8 cellular contexts compared by ENCODE assay signal in the genomic region with DNA sequence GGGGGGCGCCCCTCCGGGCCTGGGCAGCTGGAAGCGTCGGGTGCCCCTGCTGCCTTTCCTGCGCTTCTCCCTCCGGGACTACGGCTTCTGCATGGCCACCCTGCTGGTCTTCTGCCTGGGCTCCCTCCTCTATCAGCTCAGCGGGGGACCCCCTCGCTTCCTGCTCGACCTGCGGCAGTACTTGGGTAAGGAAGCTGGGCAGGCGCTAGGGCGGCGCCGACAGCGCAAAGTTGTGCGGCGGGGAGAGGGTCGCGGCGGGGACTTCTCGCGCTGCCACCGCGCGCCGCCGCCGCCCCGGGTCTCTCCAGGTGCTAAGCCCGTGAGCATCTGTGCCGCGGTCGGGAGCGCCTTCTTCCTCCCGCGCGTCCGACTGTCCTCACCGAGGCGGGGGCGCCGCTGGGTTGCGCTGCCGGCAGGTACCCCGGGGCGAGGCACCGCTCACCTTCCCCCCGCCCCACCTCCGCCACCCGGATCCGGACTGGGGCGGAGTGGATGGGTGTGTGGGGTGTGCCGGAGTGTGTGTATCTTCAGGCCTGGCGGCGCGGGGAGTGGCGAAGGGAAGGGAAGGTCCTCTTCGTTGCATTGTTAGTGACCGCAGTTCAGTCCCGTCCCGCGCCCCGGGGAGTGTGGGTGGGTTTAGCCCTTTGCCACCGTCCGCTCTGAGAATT. TPM values are rescaled to one million over a fixed set of nuclear protein-coding genes. Genes with fewer than 3 reads are reported as not detected.
A peak's percentile ranks its signal among the peaks of the same experiment; 100 is the strongest.
DNase-seq lines count a peak whose midpoint lies in the region; ATAC-seq and TF ChIP-seq lines count a peak whose summit lies in the region.

No MANE protein-coding gene starts in this region.

- H3K27ac ChIP-seq in BLaER1 (peak overlapping the region; percentile 76), thyroid gland (peak overlapping the region; percentile 91 to 96 (median 94))

- H3K4me3 ChIP-seq in BLaER1 = peak overlapping the region; percentile 89
- peak overlapping the region; percentile 63 for H3K4me3 ChIP-seq in epithelial cell of proximal tubule (ENCODE audit: low read depth, low read length)
- H3K4me3 ChIP-seq in mucosa of stomach (ENCODE audit: low read length) = peak overlapping the region; percentile 66
- H3K4me3 ChIP-seq in thyroid gland (replicated peaks in 1 of 3) = peak overlapping the region; percentile 78 to 90 (median 83)

- intact Hi-C loops in thyroid gland (cut with DNase I) = loop anchor here (5.0 to 10.0 kb wide), 2 partner anchors 173 to 200 kb away; no protein-coding TSS in a partner anchor

- peaks cover 33% of the 10 kb centered on the region for H3K4me1 ChIP-seq in BLaER1
- H3K4me1 ChIP-seq in mucosa of stomach (ENCODE audit: control insufficient read depth, insufficient read depth, low read length) = peaks cover 7% of the 10 kb centered on the region
- H3K4me1 ChIP-seq in thyroid gland = peaks cover 24 to 30% of the 10 kb centered on the region in 2 donors

- peaks cover 41% of the 10 kb centered on the region for H4K20me1 ChIP-seq in BLaER1

- WGBS in thyroid gland, 2 donors = 0% methylated on average over 25 of the region's 66 CpGs; no CpG with 5 or more reads in 1 of the 2 donors

- H3K9ac ChIP-seq in BLaER1 (peak overlapping the region; percentile 83), mucosa of stomach (ENCODE audit: low read length) (peak overlapping the region; percentile 67)

- ATAC-seq in GM19463 (IDR thresholded peaks at IDR 0.05; ENCODE audit: unreplicated experiment) = peak; percentile 23

- peak; percentile 95 for DNase-seq in NCI-H146 (lab: John Stamatoyannopoulos, UW)
- DNase-seq in activated CD8-positive, alpha-beta memory T cell treated with anti-CD3 and anti-CD28 coated beads for 24 hours = peak; percentile 77
- no peak for DNase-seq in epithelial cell of proximal tubule (ENCODE audit: low read depth)
- peak; percentile 74 to 81 for DNase-seq in thyroid gland
- DNase-seq in HuH-7 (ENCODE audit: low spot score) = no peak

- no peaks in the 10 kb centered on the region for H3K9me3 ChIP-seq in BLaER1
- H3K9me3 ChIP-seq in mucosa of stomach (ENCODE audit: control insufficient read depth, low read length) = no peaks in the 10 kb centered on the region
- no peaks in the 10 kb centered on the region for H3K9me3 ChIP-seq in thyroid gland

- no peak for TF ChIP-seq CTCF in epithelial cell of proximal tubule (conservative IDR thresholded peaks at IDR 0.05; ENCODE audit: low read depth, low read length)
- TF ChIP-seq CTCF in thyroid gland (IDR thresholded peaks at IDR 0.05) = peak in 1 of 6 experiments; percentile 15

- TF ChIP-seq POLR2A in thyroid gland (IDR thresholded peaks at IDR 0.05) = peak in 1 of 2 donors; percentile 59

- H3K27me3 ChIP-seq in BLaER1 (peaks cover 23% of the 10 kb centered on the region; the same call in 1 of the 2 replicates), mucosa of stomach (ENCODE audit: control insufficient read depth, insufficient read depth, low read length) (no peaks in the 10 kb centered on the region), thyroid gland (no peaks in the 10 kb centered on the region)

- peak overlapping the region; percentile 100 for H3K4me2 ChIP-seq in BLaER1

- no peaks in the 10 kb centered on the region for H3K36me3 ChIP-seq in BLaER1
- H3K36me3 ChIP-seq in mucosa of stomach (ENCODE audit: control insufficient read depth, insufficient read depth, low read length) = no peaks in the 10 kb centered on the region
- H3K36me3 ChIP-seq in thyroid gland = no peaks in the 10 kb centered on the region

RNA-seq across cellular contexts. Expression of gene UST, which starts 0.8 kb away (rescaled TPM):
- total RNA-seq in epithelial cell of proximal tubule = 1.1 TPM in 2 replicates
- 10 to 100 TPM; 73.4 to 91.2 (median 81.4) TPM for total RNA-seq in thyroid gland

Comparison
In these comparisons a context has a peak if more than half of its experiments do, and no peak if none do; other contexts are left out.
1. DNase-seq: peak in NCI-H146 (single experiment), activated CD8-positive, alpha-beta memory T cell treated with anti-CD3 and anti-CD28 coated beads for 24 hours (single experiment) and thyroid gland (2 of 2); none in epithelial cell of proximal tubule (single experiment) and HuH-7 (single experiment).
2. RNA of gene UST, which starts 0.8 kb away (total RNA-seq): 73.4 to 91.2 TPM in thyroid gland; 1.1 TPM in epithelial cell of proximal tubule; every median in the first group is over 10 times any median in the second.
3. Peak in every context shown above with its lines, with median percentiles within 50 percentile points of each other: H3K4me3 ChIP-seq.